In the genomic region with DNA sequence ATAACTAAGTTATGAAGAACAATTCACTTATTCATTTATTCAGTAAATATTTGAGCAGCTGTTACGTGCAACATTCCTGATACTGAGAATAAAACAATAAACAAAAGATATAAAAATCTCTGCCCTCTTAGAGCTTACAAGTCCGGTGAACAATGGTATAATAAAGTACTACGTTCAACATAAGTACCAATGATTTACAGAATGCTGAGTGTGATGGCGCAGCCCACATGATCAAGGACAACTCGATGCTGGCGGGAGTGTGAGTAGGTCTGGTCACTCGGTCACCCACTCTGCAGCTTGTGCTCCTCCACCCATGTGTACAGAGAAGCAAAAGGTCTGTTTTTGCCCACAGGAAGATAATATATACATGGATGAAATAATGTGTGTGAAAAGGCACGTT, we compare ENCODE assay signal across 19 cellular contexts.
"Had no signal": no experiment of that assay in that cellular context is flagged by ENCODE, and none has a peak within 500 bp of the region (broad histone marks: within the 10 kb centered on the region; RNA-seq: fewer than 3 reads in every experiment).

No MANE protein-coding gene starts in this region.

- H3K36me3 ChIP-seq: SJSA1 had no signal

- H3K4me1 ChIP-seq: SJSA1 had no signal

- DNase-seq: KBM-7, MV-4-11, NCI-H1048, NCI-H1105, NCI-H1436 treated with DMSO at 0.1 percent for 48 hours, NCI-H1694, NCI-H187 treated with DMSO at 0.1 percent for 48 hours, NCI-H2029 treated with DMSO at 0.1 percent for 48 hours, NCI-H2171 treated with DMSO at 0.1 percent for 48 hours, NCI-H345, NCI-H446 treated with DMSO at 0.1 percent for 48 hours, NCI-H510A treated with DMSO at 0.1 percent for 48 hours, NCI-H526, NCI-H774, Right ventricle myocardium superior, RPMI8226, SIG-M5 had no signal

- H3K4me3 ChIP-seq: SJSA1, SK-N-MC had no signal

- H3K27ac ChIP-seq: SJSA1, SK-N-MC had no signal

- H3K9me3 ChIP-seq: SJSA1 had no signal
